ENCODE assay signal across 1 cellular context in genomic region chr3:120742198-120743080, GRCh38.
TF ChIP-seq lines count a peak whose summit lies in the region.

Gene GTF2E1, plus strand, starts transcription at chr3:120742744. Its CDS starts 7,809 bp downstream, at chr3:120750553.
Gene RABL3, minus strand, starts transcription at chr3:120742516. Its CDS starts 9 bp downstream, at chr3:120742507.

TF ChIP-seq in HEK293, 187 proteins besides CTCF, POLR2A, EP300 and RAD21 (continued from another document and continues in another):
- TF ChIP-seq ZNF518A (tag by site-specific recombination; conservative IDR thresholded peaks at IDR 0.05; ENCODE audit: low read depth) (peak; percentile 45; the same call in 1 of the 2 replicates), KLF8 (tag by site-specific recombination; IDR thresholded peaks at IDR 0.05) (peak; percentile 63), ZNF292 (tag by site-specific recombination; IDR thresholded peaks at IDR 0.05; ENCODE audit: borderline replicate concordance, low read depth) (no peak), SP2 (tag by site-specific recombination; IDR thresholded peaks at IDR 0.05) (peak; percentile 93), ZNF146 (tag by site-specific recombination; IDR thresholded peaks at IDR 0.05) (no peak), ZEB2 (tag by site-specific recombination; IDR thresholded peaks at IDR 0.05) (0 out of 2 replicates have a peak, but pooled peaks have one; percentile 34), HOXA7 (CRISPR knock-in tag; IDR thresholded peaks at IDR 0.05; ENCODE audit: borderline replicate concordance) (no peak), MZF1 (tag by site-specific recombination; IDR thresholded peaks at IDR 0.05; ENCODE audit: borderline replicate concordance) (no peak), ZXDB (tag by site-specific recombination; IDR thresholded peaks at IDR 0.05) (peak; percentile 62), ZNF274 (IDR thresholded peaks at IDR 0.05; ENCODE audit: low read length) (no peak), ZNF274 (tag by site-specific recombination; IDR thresholded peaks at IDR 0.05; ENCODE audit: borderline replicate concordance) (no peak), ZNF76 (tag by site-specific recombination; IDR thresholded peaks at IDR 0.05; ENCODE audit: borderline replicate concordance, low read depth) (peak; percentile 86), ZBTB6 (tag by site-specific recombination; IDR thresholded peaks at IDR 0.05) (no peak), ZNF791 (tag by site-specific recombination; IDR thresholded peaks at IDR 0.05) (no peak), ZBTB17 (tag by site-specific recombination; IDR thresholded peaks at IDR 0.05) (peak; percentile 58; the same call in 1 of the 2 replicates), ZNF140 (tag by site-specific recombination; IDR thresholded peaks at IDR 0.05) (no peak), ZNF335 (tag by site-specific recombination; conservative IDR thresholded peaks at IDR 0.05) (peak; percentile 89), KLF1 (tag by site-specific recombination; IDR thresholded peaks at IDR 0.05) (0 out of 2 replicates have a peak, but pooled peaks have one; percentile 23), ZFP69B (tag by site-specific recombination; IDR thresholded peaks at IDR 0.05) (no peak), ZBTB7A (tag by site-specific recombination; IDR thresholded peaks at IDR 0.05; ENCODE audit: low read depth) (no peak; the same call in 1 of the 2 replicates), ZNF10 (tag by site-specific recombination; IDR thresholded peaks at IDR 0.05) (0 out of 2 replicates have a peak, but pooled peaks have one; percentile 21), ZNF423 (tag by site-specific recombination; IDR thresholded peaks at IDR 0.05) (no peak), ZNF670 (tag by site-specific recombination; IDR thresholded peaks at IDR 0.05; ENCODE audit: low read depth) (no peak), REPIN1 (tag by site-specific recombination; IDR thresholded peaks at IDR 0.05; ENCODE audit: low read depth) (no peak), ZNF350 (tag by site-specific recombination; IDR thresholded peaks at IDR 0.05) (no peak), ZNF394 (tag by site-specific recombination; IDR thresholded peaks at IDR 0.05; ENCODE audit: borderline replicate concordance) (no peak), GLI4 (tag by site-specific recombination; IDR thresholded peaks at IDR 0.05) (no peak), ZNF621 (tag by site-specific recombination; IDR thresholded peaks at IDR 0.05) (no peak), YY1 (tag by site-specific recombination; IDR thresholded peaks at IDR 0.05) (peak; percentile 90), SP3 (tag by site-specific recombination; IDR thresholded peaks at IDR 0.05) (peak; percentile 90), REST (tag by site-specific recombination; IDR thresholded peaks at IDR 0.05) (no peak), ZBTB26 (tag by site-specific recombination; optimal IDR thresholded peaks at IDR 0.05) (peak; percentile 56), ZNF629 (tag by site-specific recombination; IDR thresholded peaks at IDR 0.05) (0 out of 2 replicates have a peak, but pooled peaks have one; percentile 47), KLF9 (tag by site-specific recombination; IDR thresholded peaks at IDR 0.05; ENCODE audit: low read depth) (peak; percentile 92), YY2 (tag by site-specific recombination; IDR thresholded peaks at IDR 0.05) (peak; percentile 74; the same call in 1 of the 2 replicates)
- TF ChIP-seq, protein P1, sequence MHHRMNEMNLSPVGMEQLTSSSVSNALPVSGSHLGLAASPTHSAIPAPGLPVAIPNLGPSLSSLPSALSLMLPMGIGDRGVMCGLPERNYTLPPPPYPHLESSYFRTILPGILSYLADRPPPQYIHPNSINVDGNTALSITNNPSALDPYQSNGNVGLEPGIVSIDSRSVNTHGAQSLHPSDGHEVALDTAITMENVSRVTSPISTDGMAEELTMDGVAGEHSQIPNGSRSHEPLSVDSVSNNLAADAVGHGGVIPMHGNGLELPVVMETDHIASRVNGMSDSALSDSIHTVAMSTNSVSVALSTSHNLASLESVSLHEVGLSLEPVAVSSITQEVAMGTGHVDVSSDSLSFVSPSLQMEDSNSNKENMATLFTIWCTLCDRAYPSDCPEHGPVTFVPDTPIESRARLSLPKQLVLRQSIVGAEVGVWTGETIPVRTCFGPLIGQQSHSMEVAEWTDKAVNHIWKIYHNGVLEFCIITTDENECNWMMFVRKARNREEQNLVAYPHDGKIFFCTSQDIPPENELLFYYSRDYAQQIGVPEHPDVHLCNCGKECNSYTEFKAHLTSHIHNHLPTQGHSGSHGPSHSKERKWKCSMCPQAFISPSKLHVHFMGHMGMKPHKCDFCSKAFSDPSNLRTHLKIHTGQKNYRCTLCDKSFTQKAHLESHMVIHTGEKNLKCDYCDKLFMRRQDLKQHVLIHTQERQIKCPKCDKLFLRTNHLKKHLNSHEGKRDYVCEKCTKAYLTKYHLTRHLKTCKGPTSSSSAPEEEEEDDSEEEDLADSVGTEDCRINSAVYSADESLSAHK (tag by site-specific recombination; IDR thresholded peaks at IDR 0.05) = no peak
- TF ChIP-seq, protein P2, sequence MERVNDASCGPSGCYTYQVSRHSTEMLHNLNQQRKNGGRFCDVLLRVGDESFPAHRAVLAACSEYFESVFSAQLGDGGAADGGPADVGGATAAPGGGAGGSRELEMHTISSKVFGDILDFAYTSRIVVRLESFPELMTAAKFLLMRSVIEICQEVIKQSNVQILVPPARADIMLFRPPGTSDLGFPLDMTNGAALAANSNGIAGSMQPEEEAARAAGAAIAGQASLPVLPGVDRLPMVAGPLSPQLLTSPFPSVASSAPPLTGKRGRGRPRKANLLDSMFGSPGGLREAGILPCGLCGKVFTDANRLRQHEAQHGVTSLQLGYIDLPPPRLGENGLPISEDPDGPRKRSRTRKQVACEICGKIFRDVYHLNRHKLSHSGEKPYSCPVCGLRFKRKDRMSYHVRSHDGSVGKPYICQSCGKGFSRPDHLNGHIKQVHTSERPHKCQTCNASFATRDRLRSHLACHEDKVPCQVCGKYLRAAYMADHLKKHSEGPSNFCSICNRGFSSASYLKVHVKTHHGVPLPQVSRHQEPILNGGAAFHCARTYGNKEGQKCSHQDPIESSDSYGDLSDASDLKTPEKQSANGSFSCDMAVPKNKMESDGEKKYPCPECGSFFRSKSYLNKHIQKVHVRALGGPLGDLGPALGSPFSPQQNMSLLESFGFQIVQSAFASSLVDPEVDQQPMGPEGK (tag by site-specific recombination; IDR thresholded peaks at IDR 0.05) = peak; percentile 48
- TF ChIP-seq, protein P3, sequence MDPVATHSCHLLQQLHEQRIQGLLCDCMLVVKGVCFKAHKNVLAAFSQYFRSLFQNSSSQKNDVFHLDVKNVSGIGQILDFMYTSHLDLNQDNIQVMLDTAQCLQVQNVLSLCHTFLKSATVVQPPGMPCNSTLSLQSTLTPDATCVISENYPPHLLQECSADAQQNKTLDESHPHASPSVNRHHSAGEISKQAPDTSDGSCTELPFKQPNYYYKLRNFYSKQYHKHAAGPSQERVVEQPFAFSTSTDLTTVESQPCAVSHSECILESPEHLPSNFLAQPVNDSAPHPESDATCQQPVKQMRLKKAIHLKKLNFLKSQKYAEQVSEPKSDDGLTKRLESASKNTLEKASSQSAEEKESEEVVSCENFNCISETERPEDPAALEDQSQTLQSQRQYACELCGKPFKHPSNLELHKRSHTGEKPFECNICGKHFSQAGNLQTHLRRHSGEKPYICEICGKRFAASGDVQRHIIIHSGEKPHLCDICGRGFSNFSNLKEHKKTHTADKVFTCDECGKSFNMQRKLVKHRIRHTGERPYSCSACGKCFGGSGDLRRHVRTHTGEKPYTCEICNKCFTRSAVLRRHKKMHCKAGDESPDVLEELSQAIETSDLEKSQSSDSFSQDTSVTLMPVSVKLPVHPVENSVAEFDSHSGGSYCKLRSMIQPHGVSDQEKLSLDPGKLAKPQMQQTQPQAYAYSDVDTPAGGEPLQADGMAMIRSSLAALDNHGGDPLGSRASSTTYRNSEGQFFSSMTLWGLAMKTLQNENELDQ (tag by site-specific recombination; IDR thresholded peaks at IDR 0.05; ENCODE audit: low read depth) = no peak
- TF ChIP-seq, protein P4, sequence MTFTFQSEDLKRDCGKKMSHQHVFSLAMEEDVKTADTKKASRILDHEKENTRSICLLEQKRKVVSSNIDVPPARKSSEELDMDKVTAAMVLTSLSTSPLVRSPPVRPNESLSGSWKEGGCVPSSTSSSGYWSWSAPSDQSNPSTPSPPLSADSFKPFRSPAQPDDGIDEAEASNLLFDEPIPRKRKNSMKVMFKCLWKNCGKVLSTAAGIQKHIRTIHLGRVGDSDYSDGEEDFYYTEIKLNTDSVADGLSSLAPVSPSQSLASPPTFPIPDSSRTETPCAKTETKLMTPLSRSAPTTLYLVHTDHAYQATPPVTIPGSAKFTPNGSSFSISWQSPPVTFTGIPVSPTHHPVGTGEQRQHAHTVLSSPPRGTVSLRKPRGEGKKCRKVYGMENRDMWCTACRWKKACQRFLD (tag by site-specific recombination; IDR thresholded peaks at IDR 0.05) = no peak
- TF ChIP-seq, protein P5, sequence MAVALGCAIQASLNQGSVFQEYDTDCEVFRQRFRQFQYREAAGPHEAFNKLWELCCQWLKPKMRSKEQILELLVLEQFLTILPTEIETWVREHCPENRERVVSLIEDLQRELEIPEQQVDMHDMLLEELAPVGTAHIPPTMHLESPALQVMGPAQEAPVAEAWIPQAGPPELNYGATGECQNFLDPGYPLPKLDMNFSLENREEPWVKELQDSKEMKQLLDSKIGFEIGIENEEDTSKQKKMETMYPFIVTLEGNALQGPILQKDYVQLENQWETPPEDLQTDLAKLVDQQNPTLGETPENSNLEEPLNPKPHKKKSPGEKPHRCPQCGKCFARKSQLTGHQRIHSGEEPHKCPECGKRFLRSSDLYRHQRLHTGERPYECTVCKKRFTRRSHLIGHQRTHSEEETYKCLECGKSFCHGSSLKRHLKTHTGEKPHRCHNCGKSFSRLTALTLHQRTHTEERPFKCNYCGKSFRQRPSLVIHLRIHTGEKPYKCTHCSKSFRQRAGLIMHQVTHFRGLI (tag by site-specific recombination; IDR thresholded peaks at IDR 0.05) = no peak
